15 cellular contexts compared by ENCODE assay signal in the genomic region with DNA sequence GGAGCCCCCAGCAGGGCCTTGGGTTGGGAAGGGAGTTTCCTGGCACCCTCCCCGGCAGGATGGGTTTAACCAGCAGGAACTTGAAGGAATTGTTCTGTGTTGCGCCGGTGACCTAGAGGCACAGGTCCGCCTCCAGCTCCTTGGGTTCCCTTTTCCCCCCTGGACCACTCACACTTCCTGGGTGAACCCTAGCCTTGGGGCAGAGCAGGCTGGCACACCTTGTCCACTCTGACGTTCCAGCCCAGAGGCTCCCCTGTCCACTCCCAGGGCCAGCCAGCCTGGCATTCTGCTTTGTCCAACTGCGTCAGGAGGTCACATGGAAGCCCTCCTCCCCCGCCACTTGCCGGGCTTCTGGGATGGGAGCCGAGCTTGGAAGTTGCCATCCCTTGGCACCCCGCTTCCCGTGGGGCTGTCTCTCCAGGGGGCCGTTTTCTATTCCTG. TPM values are rescaled to one million over a fixed set of nuclear protein-coding genes. Genes with fewer than 3 reads are reported as not detected.
DNase-seq lines count a peak whose midpoint lies in the region; ATAC-seq and TF ChIP-seq lines count a peak whose summit lies in the region.
"Had no signal": no experiment of that assay in that cellular context is flagged by ENCODE, and none has a peak within 500 bp of the region (broad histone marks: within the 10 kb centered on the region; RNA-seq: fewer than 3 reads in every experiment).

No MANE protein-coding gene starts in this region.

- H3K4me1 ChIP-seq in heart right ventricle: peaks cover 16 to 92% (median 71%) of the 10 kb centered on the region in 9 donors
- peaks cover 20 to 70% (median 60%) of the 10 kb centered on the region in 4 donors for H3K4me1 ChIP-seq in liver (ENCODE audit: control insufficient read depth in 4 of 4, insufficient read depth in 4 of 4, low read length in 3 of 4)

- ATAC-seq in heart right ventricle (peak in 7 of 8 donors; percentile 3 to 40 (median 14)), left ventricle myocardium superior (no peak), HG02571 (IDR thresholded peaks at IDR 0.05; ENCODE audit: unreplicated experiment) (no peak), esophagus mucosa (no peak), HG03469 (IDR thresholded peaks at IDR 0.05; ENCODE audit: unreplicated experiment) (no peak), HG02938 (IDR thresholded peaks at IDR 0.05; ENCODE audit: unreplicated experiment) (no peak)
- ATAC-seq: activated naive CD8-positive, alpha-beta T cell treated with anti-CD3 and anti-CD28 coated beads, Interleukin-2, amount 50 U/mL, for 24 hours had no signal

- H3K27ac ChIP-seq in heart right ventricle: peak overlapping the region; percentile 70 to 95 (median 82)
- H3K27ac ChIP-seq in liver (ENCODE audit: low read depth in 1 of 2, low read length in 2 of 2): peak overlapping the region; percentile 40 to 83
- H3K27ac ChIP-seq: SK-N-MC had no signal

- DNase-seq in heart right ventricle (peak in 1 of 2 donors; percentile 32), left ventricle myocardium superior (no peak), putamen (ENCODE audit: low spot score) (peak; percentile 66)
- DNase-seq: activated CD4-positive, alpha-beta T cell treated with anti-CD3 and anti-CD28 coated beads, Interleukin-2, amount 50 U/mL, for 4 hours; activated naive CD8-positive, alpha-beta T cell treated with anti-CD3 and anti-CD28 coated beads, Interleukin-2, amount 50 U/mL, for 24 hours; activated T-cell treated with anti-CD3 and anti-CD28 coated beads, Interleukin-2, amount 50 U/mL, for 48 hours; CD8-positive, alpha-beta memory T cell; EL; KBM-7 had no signal

- TF ChIP-seq CTCF in heart right ventricle (IDR thresholded peaks at IDR 0.05) (no peak), liver (IDR thresholded peaks at IDR 0.05; ENCODE audit: low read depth, low read length, missing input control) (no peak)

- H3K9me3 ChIP-seq in heart right ventricle (no peaks in the 10 kb centered on the region), liver (ENCODE audit: control insufficient read depth in 4 of 4, low read length in 3 of 4) (no peaks in the 10 kb centered on the region)

- H3K27me3 ChIP-seq in heart right ventricle: no peaks in the 10 kb centered on the region
- no peaks in the 10 kb centered on the region for H3K27me3 ChIP-seq in liver (ENCODE audit: control insufficient read depth in 4 of 4, insufficient read depth in 4 of 4, low read length in 3 of 4)

- no peak overlapping the region for H3K9ac ChIP-seq in liver (ENCODE audit: low read depth in 1 of 2, low read length in 2 of 2)

- TF ChIP-seq RAD21 in liver (IDR thresholded peaks at IDR 0.05): no peak

- 60 to 84% methylated on average over 12 of the region's 12 CpGs for WGBS in heart right ventricle, 2 donors
- 63% methylated on average over 12 of the region's 12 CpGs for WGBS in liver

- H3K36me3 ChIP-seq in heart right ventricle (peaks cover 0 to 23% (median 5%) of the 10 kb centered on the region in 9 donors), liver (ENCODE audit: control insufficient read depth in 4 of 4, insufficient read depth in 3 of 4, low read depth in 1 of 4, low read length in 3 of 4) (peaks cover 18 to 47% (median 25%) of the 10 kb centered on the region in 4 donors)

- intact Hi-C loops in heart right ventricle (cut with DNase I) (loop anchor here in 2 of 10 donors (5.0 kb wide), 2 partner anchors 44 to 51 kb away; a partner anchor contains a TSS), left ventricle myocardium superior (cut with micrococcal nuclease) (no loop called here)

- H3K4me3 ChIP-seq in heart right ventricle: peak overlapping the region in 5 of 10 donors; percentile 10 to 30 (median 22)
- H3K4me3 ChIP-seq in liver (ENCODE audit: low read depth in 1 of 3, low read length in 3 of 3): no peak overlapping the region
- H3K4me3 ChIP-seq: SK-N-MC had no signal

TF ChIP-seq in liver, 16 proteins besides CTCF, POLR2A, EP300 and RAD21:
- TF ChIP-seq RXRA (IDR thresholded peaks at IDR 0.05) (peak in 1 of 2 donors; percentile 25), HNF4G (IDR thresholded peaks at IDR 0.05) (no peak), NR2F2 (IDR thresholded peaks at IDR 0.05) (peak; percentile 5), FOXA2 (IDR thresholded peaks at IDR 0.05) (no peak), YY1 (IDR thresholded peaks at IDR 0.05) (peak; percentile 25), HNF4A (conservative IDR thresholded peaks at IDR 0.05) (peak in 1 of 2 donors; percentile 38)
- TF ChIP-seq, protein P1, sequence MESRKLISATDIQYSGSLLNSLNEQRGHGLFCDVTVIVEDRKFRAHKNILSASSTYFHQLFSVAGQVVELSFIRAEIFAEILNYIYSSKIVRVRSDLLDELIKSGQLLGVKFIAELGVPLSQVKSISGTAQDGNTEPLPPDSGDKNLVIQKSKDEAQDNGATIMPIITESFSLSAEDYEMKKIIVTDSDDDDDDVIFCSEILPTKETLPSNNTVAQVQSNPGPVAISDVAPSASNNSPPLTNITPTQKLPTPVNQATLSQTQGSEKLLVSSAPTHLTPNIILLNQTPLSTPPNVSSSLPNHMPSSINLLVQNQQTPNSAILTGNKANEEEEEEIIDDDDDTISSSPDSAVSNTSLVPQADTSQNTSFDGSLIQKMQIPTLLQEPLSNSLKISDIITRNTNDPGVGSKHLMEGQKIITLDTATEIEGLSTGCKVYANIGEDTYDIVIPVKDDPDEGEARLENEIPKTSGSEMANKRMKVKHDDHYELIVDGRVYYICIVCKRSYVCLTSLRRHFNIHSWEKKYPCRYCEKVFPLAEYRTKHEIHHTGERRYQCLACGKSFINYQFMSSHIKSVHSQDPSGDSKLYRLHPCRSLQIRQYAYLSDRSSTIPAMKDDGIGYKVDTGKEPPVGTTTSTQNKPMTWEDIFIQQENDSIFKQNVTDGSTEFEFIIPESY (IDR thresholded peaks at IDR 0.05): no peak

RNA-seq across cellular contexts. Expression of a gene that starts 25.8 kb away (rescaled TPM):
- total RNA-seq in heart right ventricle (100 to 1,000 TPM; 132 to 192 (median 149) TPM), left ventricle myocardium superior (107 TPM), liver (10 to 100 TPM; 18.7 to 29.5 TPM), esophagus mucosa (33.9 TPM)
- polyA plus RNA-seq in heart right ventricle (100 to 1,000 TPM; 179 to 220 TPM), liver (10 to 100 TPM; 34.8 to 73.9 TPM)

RNA-seq across cellular contexts. Expression of a gene that starts 53.6 kb away (rescaled TPM):
- 100 to 1,000 TPM in 1 of 10 donors, 10 to 100 TPM in 9; 37.3 to 203 (median 59.3) TPM for total RNA-seq in heart right ventricle
- polyA plus RNA-seq in heart right ventricle: 100 to 1,000 TPM; 104 to 185 TPM
- total RNA-seq in left ventricle myocardium superior: 45.7 TPM
- total RNA-seq in liver: 100 to 1,000 TPM; 116 to 571 TPM
- 100 to 1,000 TPM; 377 to 973 TPM for polyA plus RNA-seq in liver
- total RNA-seq in esophagus mucosa: 137 TPM

Comparison
In these comparisons a context has a peak if more than half of its experiments do, and no peak if none do; other contexts are left out.
1. ATAC-seq: peak in heart right ventricle (7 of 8); none in left ventricle myocardium superior (single experiment), HG02571 (single experiment), esophagus mucosa (single experiment), HG03469 (single experiment) and HG02938 (single experiment).